1 cellular context compared by ENCODE assay signal in genomic region chr3:58059349-58060321, GRCh38.
TF ChIP-seq lines count a peak whose summit lies in the region.

No MANE protein-coding gene starts in this region.

TF ChIP-seq in K562, 482 proteins besides CTCF, POLR2A, EP300 and RAD21 (continued from another document and continues in another):
- TF ChIP-seq ZNF318 (IDR thresholded peaks at IDR 0.05; ENCODE audit: borderline replicate concordance in 1 of 2, low read depth in 1 of 2) (peak in 1 of 2 experiments; percentile 71; a peak in 1 of 4 replicates), ZNF12 (CRISPR knock-in tag; IDR thresholded peaks at IDR 0.05) (no peak), BRF1 (IDR thresholded peaks at IDR 0.05; ENCODE audit: borderline replicate concordance, extremely low read depth, insufficient read length) (no peak), ZNF431 (CRISPR knock-in tag; IDR thresholded peaks at IDR 0.05) (no peak), HNRNPL (IDR thresholded peaks at IDR 0.05; ENCODE audit: low read depth, low read length) (no peak), AFF1 (IDR thresholded peaks at IDR 0.05; ENCODE audit: low read depth in 1 of 2, partially characterized antibody in 2 of 2) (no peak), ZNF76 (CRISPR knock-in tag; IDR thresholded peaks at IDR 0.05; ENCODE audit: borderline replicate concordance) (no peak), ZNF398 (CRISPR knock-in tag; IDR thresholded peaks at IDR 0.05) (no peak), MYNN (IDR thresholded peaks at IDR 0.05) (0 out of 2 replicates have a peak, but pooled peaks have one; percentile 27), MYNN (CRISPR knock-in tag; IDR thresholded peaks at IDR 0.05) (no peak), SMAD2 (IDR thresholded peaks at IDR 0.05; ENCODE audit: low read depth, low read length) (no peak), ZNF445 (CRISPR knock-in tag; IDR thresholded peaks at IDR 0.05; ENCODE audit: low read depth) (no peak), CC2D1A (IDR thresholded peaks at IDR 0.05) (no peak), ETS1 (conservative IDR thresholded peaks at IDR 0.05; ENCODE audit: control insufficient read depth, low read depth, low read length) (no peak), NCOA2 (IDR thresholded peaks at IDR 0.05; ENCODE audit: partially characterized antibody in 2 of 2) (no peak), CREB1 (IDR thresholded peaks at IDR 0.05) (no peak), CREB1 (CRISPR knock-in tag; IDR thresholded peaks at IDR 0.05) (no peak), STAG1 (CRISPR knock-in tag; IDR thresholded peaks at IDR 0.05; ENCODE audit: borderline replicate concordance) (no peak), PTTG1 (tag; IDR thresholded peaks at IDR 0.05; ENCODE audit: low read depth) (no peak), KDM4B (IDR thresholded peaks at IDR 0.05; ENCODE audit: borderline replicate concordance in 2 of 2, low read depth in 1 of 2) (no peak), STAT6 (CRISPR knock-in tag; IDR thresholded peaks at IDR 0.05) (no peak), DDX20 (tag; IDR thresholded peaks at IDR 0.05; ENCODE audit: low read depth) (no peak), NFE2L1 (tag; IDR thresholded peaks at IDR 0.05; ENCODE audit: borderline replicate concordance, low read depth) (no peak), DACH1 (IDR thresholded peaks at IDR 0.05; ENCODE audit: partially characterized antibody) (no peak), ETS2 (tag; IDR thresholded peaks at IDR 0.05; ENCODE audit: borderline replicate concordance, poor library complexity, severe bottlenecking) (no peak), ZNF282 (CRISPR knock-in tag; IDR thresholded peaks at IDR 0.05) (no peak), CTCFL (IDR thresholded peaks at IDR 0.05; ENCODE audit: borderline replicate concordance, insufficient read depth, low read depth, low read length, poor library complexity, severe bottlenecking) (no peak), SNIP1 (IDR thresholded peaks at IDR 0.05; ENCODE audit: low read depth) (no peak), ZNF551 (CRISPR knock-in tag; IDR thresholded peaks at IDR 0.05) (no peak), REST (CRISPR knock-in tag; IDR thresholded peaks at IDR 0.05; ENCODE audit: low read depth) (no peak), ID3 (CRISPR knock-in tag; IDR thresholded peaks at IDR 0.05) (no peak), ID3 (tag; IDR thresholded peaks at IDR 0.05) (no peak), TCFL5 (CRISPR knock-in tag; conservative IDR thresholded peaks at IDR 0.05) (no peak), ZNF561 (CRISPR knock-in tag; conservative IDR thresholded peaks at IDR 0.05) (no peak)
